In genomic region chr5:177351392-177352329, GRCh38 we compare ENCODE assay signal across 1 cellular context.
TF ChIP-seq lines count a peak whose summit lies in the region.

Gene LMAN2 (minus strand): TSS chr5:177351668. CDS start chr5:177351647, 21 bp downstream.

TF ChIP-seq in HepG2, 621 proteins besides CTCF, POLR2A, EP300 and RAD21 (continued from another document and continues in another):
- TF ChIP-seq HIC2 (CRISPR knock-in tag; IDR thresholded peaks at IDR 0.05; ENCODE audit: low read depth) (peak; percentile 9; the same call in 1 of the 2 replicates), ONECUT2 (CRISPR knock-in tag; IDR thresholded peaks at IDR 0.05) (no peak; the same call in 1 of the 2 replicates), ZNF484 (CRISPR knock-in tag; IDR thresholded peaks at IDR 0.05; ENCODE audit: borderline replicate concordance, low read depth) (no peak), MXD4 (CRISPR knock-in tag; IDR thresholded peaks at IDR 0.05) (0 out of 2 replicates have a peak, but pooled peaks have one; percentile 34), FIP1L1 (IDR thresholded peaks at IDR 0.05; ENCODE audit: borderline replicate concordance, insufficient read depth, low read depth, low read length) (no peak), SIX1 (CRISPR knock-in tag; IDR thresholded peaks at IDR 0.05; ENCODE audit: borderline replicate concordance) (peak; percentile 53), ZNF558 (CRISPR knock-in tag; IDR thresholded peaks at IDR 0.05; ENCODE audit: borderline replicate concordance) (no peak), GPBP1L1 (CRISPR knock-in tag; IDR thresholded peaks at IDR 0.05) (no peak), CREB3 (CRISPR knock-in tag; IDR thresholded peaks at IDR 0.05) (0 out of 2 replicates have a peak, but pooled peaks have one; percentile 43), ZSCAN21 (CRISPR knock-in tag; IDR thresholded peaks at IDR 0.05; ENCODE audit: borderline replicate concordance) (no peak), SMC3 (IDR thresholded peaks at IDR 0.05; ENCODE audit: low read length) (no peak), ZNF281 (CRISPR knock-in tag; IDR thresholded peaks at IDR 0.05; ENCODE audit: borderline replicate concordance) (no peak), ELF1 (CRISPR knock-in tag; IDR thresholded peaks at IDR 0.05) (peak; percentile 99), ZNF766 (CRISPR knock-in tag; IDR thresholded peaks at IDR 0.05; ENCODE audit: borderline replicate concordance) (0 out of 2 replicates have a peak, but pooled peaks have one; percentile 31), RCOR2 (CRISPR knock-in tag; IDR thresholded peaks at IDR 0.05) (no peak), ARHGAP35 (CRISPR knock-in tag; IDR thresholded peaks at IDR 0.05; ENCODE audit: borderline replicate concordance) (no peak; the same call in 1 of the 2 replicates), TCF7 (IDR thresholded peaks at IDR 0.05; ENCODE audit: low read depth) (no peak), MED8 (CRISPR knock-in tag; IDR thresholded peaks at IDR 0.05; ENCODE audit: insufficient replicate concordance) (no peak), KDM4B (CRISPR knock-in tag; IDR thresholded peaks at IDR 0.05) (0 out of 2 replicates have a peak, but pooled peaks have one; percentile 19), TRAFD1 (CRISPR knock-in tag; IDR thresholded peaks at IDR 0.05; ENCODE audit: borderline replicate concordance) (peak; percentile 76; the same call in 1 of the 2 replicates), ZNF646 (CRISPR knock-in tag; IDR thresholded peaks at IDR 0.05) (no peak), ISL2 (CRISPR knock-in tag; IDR thresholded peaks at IDR 0.05) (peak; percentile 42), SNAI1 (CRISPR knock-in tag; IDR thresholded peaks at IDR 0.05; ENCODE audit: borderline replicate concordance) (peak; percentile 16; the same call in 1 of the 2 replicates), MLLT10 (CRISPR knock-in tag; IDR thresholded peaks at IDR 0.05) (no peak), CEBPG (CRISPR knock-in tag; IDR thresholded peaks at IDR 0.05) (no peak), TBP (CRISPR knock-in tag; IDR thresholded peaks at IDR 0.05) (0 out of 2 replicates have a peak, but pooled peaks have one; percentile 8), TOPORS (CRISPR knock-in tag; IDR thresholded peaks at IDR 0.05) (no peak), ZFAT (CRISPR knock-in tag; conservative IDR thresholded peaks at IDR 0.05) (no peak), AKAP8 (CRISPR knock-in tag; IDR thresholded peaks at IDR 0.05) (no peak), ZNF501 (CRISPR knock-in tag; IDR thresholded peaks at IDR 0.05) (peak; percentile 98), IRF1 (CRISPR knock-in tag; IDR thresholded peaks at IDR 0.05; ENCODE audit: low read depth) (no peak), PCBP1 (IDR thresholded peaks at IDR 0.05; ENCODE audit: borderline replicate concordance, low read depth, low read length) (no peak; the same call in 1 of the 2 replicates), SRY (CRISPR knock-in tag; IDR thresholded peaks at IDR 0.05) (no peak), ETV6 (CRISPR knock-in tag; conservative IDR thresholded peaks at IDR 0.05) (no peak), ZNF383 (CRISPR knock-in tag; IDR thresholded peaks at IDR 0.05; ENCODE audit: borderline replicate concordance) (no peak), JUN (CRISPR knock-in tag; IDR thresholded peaks at IDR 0.05) (no peak), ARID5B (CRISPR knock-in tag; IDR thresholded peaks at IDR 0.05) (peak; percentile 42; the same call in 1 of the 2 replicates), TBX3 (IDR thresholded peaks at IDR 0.05; ENCODE audit: borderline replicate concordance) (no peak), TRIM24 (CRISPR knock-in tag; IDR thresholded peaks at IDR 0.05) (no peak), HCFC1 (IDR thresholded peaks at IDR 0.05; ENCODE audit: low read depth, low read length) (peak; percentile 82)
